In genomic region chr3:30628188-30628930, GRCh38 we compare ENCODE assay signal across 9 cellular contexts. TPM values are rescaled to one million over a fixed set of nuclear protein-coding genes. Genes with fewer than 3 reads are reported as not detected.
DNase-seq lines count a peak whose midpoint lies in the region; ATAC-seq and TF ChIP-seq lines count a peak whose summit lies in the region.
"Had no signal": no experiment of that assay in that cellular context is flagged by ENCODE, and none has a peak within 500 bp of the region (broad histone marks: within the 10 kb centered on the region; RNA-seq: fewer than 3 reads in every experiment).

No MANE protein-coding gene starts in this region.

- H3K27ac Mint-ChIP-seq in effector memory CD8-positive, alpha-beta T cell = peak overlapping the region; percentile 89 to 94

- WGBS in hepatocyte (ENCODE audit: low lambda C conversion rate, missing lambda C conversion rate) = 83% methylated on average over 4 of the region's 4 CpGs

- ATAC-seq in DND-41 (ENCODE audit: insufficient read depth, low read depth) (no peak), HG03280 (IDR thresholded peaks at IDR 0.05; ENCODE audit: unreplicated experiment) (no peak)
- no peak for ATAC-seq in effector memory CD8-positive, alpha-beta T cell (replicated peaks)

- H3K79me2 ChIP-seq in DND-41 (ENCODE audit: insufficient read depth, low read length) = peaks cover 92% of the 10 kb centered on the region
- peaks cover 74% of the 10 kb centered on the region for H3K79me2 ChIP-seq in hepatocyte
- H3K79me2 ChIP-seq in PC-9 (ENCODE audit: low read depth) = no peaks in the 10 kb centered on the region

- H3K9me2 ChIP-seq in hepatocyte (replicated peaks; ENCODE audit: insufficient read depth) (no peaks in the 10 kb centered on the region), PC-9 (ENCODE audit: insufficient read depth) (no peaks in the 10 kb centered on the region)

- H3K27me3 ChIP-seq in DND-41 (ENCODE audit: insufficient read depth, low read length, poor library complexity) (no peaks in the 10 kb centered on the region), neutrophil (no peaks in the 10 kb centered on the region), hepatocyte (no peaks in the 10 kb centered on the region), PC-9 (ENCODE audit: insufficient read depth, low read depth) (no peaks in the 10 kb centered on the region)

- H3K4me1 ChIP-seq in DND-41 (ENCODE audit: insufficient read depth, low read length) (peaks cover 44% of the 10 kb centered on the region), neutrophil (ENCODE audit: control insufficient read depth in 1 of 2, insufficient read depth in 1 of 2, low read depth in 1 of 2, low read length in 1 of 2) (peaks cover 82 to 85% of the 10 kb centered on the region in 2 experiments), hepatocyte (ENCODE audit: insufficient read depth) (peaks cover 15% of the 10 kb centered on the region), PC-9 (replicated peaks; ENCODE audit: insufficient read depth) (peaks cover 27% of the 10 kb centered on the region)

- no TSS peak for BruUV-seq in PC-9 (replicated peaks; lab: Mats Ljungman, UMichigan)

- peak overlapping the region; percentile 45 to 55 for H3K4me3 Mint-ChIP-seq in effector memory CD8-positive, alpha-beta T cell

- H2AFZ ChIP-seq in DND-41 (ENCODE audit: low read depth, low read length) (no peak overlapping the region), hepatocyte (no peak overlapping the region), PC-9 (no peak overlapping the region)

- intact Hi-C loops in PC-9 (cut with micrococcal nuclease; ENCODE audit: unreplicated experiment) = no loop called here

- H3K36me3 ChIP-seq in DND-41 (ENCODE audit: insufficient read depth, low read length) (peaks cover 26% of the 10 kb centered on the region), neutrophil (peaks cover 33% of the 10 kb centered on the region), hepatocyte (replicated peaks; ENCODE audit: insufficient read depth, low read depth) (no peaks in the 10 kb centered on the region), PC-9 (ENCODE audit: low read depth) (no peaks in the 10 kb centered on the region)

- POLR2A ChIA-PET in PC-9 (lab: Charles Lee; ENCODE audit: unreplicated experiment) = interaction anchor here (0.6 kb wide), 1 partner anchor 10 kb away, joined by 5 read pairs; no protein-coding TSS in a partner anchor

- H3K36me3 Mint-ChIP-seq in effector memory CD8-positive, alpha-beta T cell (ENCODE audit: insufficient read depth) = peaks cover 40% of the 10 kb centered on the region

- TF ChIP-seq CTCF in DND-41 (IDR thresholded peaks at IDR 0.05; ENCODE audit: borderline replicate concordance, extremely low read depth, low read length, poor library complexity, severe bottlenecking) (no peak), neutrophil (IDR thresholded peaks at IDR 0.05) (no peak), hepatocyte (IDR thresholded peaks at IDR 0.05; ENCODE audit: poor library complexity) (no peak), PC-9 (conservative IDR thresholded peaks at IDR 0.05) (no peak)

- peaks cover 14% of the 10 kb centered on the region; the same call in 1 of the 2 replicates for H3F3A ChIP-seq in PC-9 (ENCODE audit: insufficient read depth, low read depth)

- no peaks in the 10 kb centered on the region for H3K9me3 ChIP-seq in DND-41 (ENCODE audit: insufficient read depth, low read length, severe bottlenecking)
- H3K9me3 ChIP-seq in neutrophil = no peaks in the 10 kb centered on the region
- H3K9me3 ChIP-seq in hepatocyte (ENCODE audit: low read depth) = no peaks in the 10 kb centered on the region
- H3K9me3 ChIP-seq in PC-9 (ENCODE audit: insufficient read depth, low read depth) = no peaks in the 10 kb centered on the region

- no peak for DNase-seq in DND-41
- DNase-seq in NCI-H524 treated with DMSO at 0.1 percent for 48 hours (lab: John Stamatoyannopoulos, UW) = peak; percentile 68
- no peak for DNase-seq in effector memory CD8-positive, alpha-beta T cell
- DNase-seq in hepatocyte (ENCODE audit: low spot score) = no peak
- DNase-seq in iPS-NIHi11 (ENCODE audit: low spot score) = no peak
- DNase-seq in PC-9 = no peak
- DNase-seq: NCI-H1694 treated with DMSO at 0.1 percent for 48 hours had no signal

- H3K9me3 Mint-ChIP-seq in effector memory CD8-positive, alpha-beta T cell = no peaks in the 10 kb centered on the region

- H3K4me2 ChIP-seq in DND-41 (ENCODE audit: insufficient read depth, low read length) (no peak overlapping the region), hepatocyte (no peak overlapping the region), PC-9 (no peak overlapping the region)

- H3K4me1 Mint-ChIP-seq in effector memory CD8-positive, alpha-beta T cell (ENCODE audit: low read depth in 2 of 2) = peaks cover 62 to 78% of the 10 kb centered on the region in 2 donors

- peak overlapping the region; percentile 5; the same call in 1 of the 2 replicates for H3K9ac ChIP-seq in DND-41 (ENCODE audit: low read depth, low read length)

- H4K20me1 ChIP-seq in DND-41 (ENCODE audit: insufficient read depth, low read length) (peaks cover 4% of the 10 kb centered on the region; the same call in 1 of the 2 replicates), hepatocyte (ENCODE audit: insufficient read depth, poor library complexity, severe bottlenecking) (no peaks in the 10 kb centered on the region), PC-9 (ENCODE audit: insufficient read depth) (no peaks in the 10 kb centered on the region)

- CTCF ChIA-PET in PC-9 (lab: Charles Lee) = interaction anchor here (0.6 kb wide), 1 partner anchor 513 kb away, joined by 4 read pairs; no protein-coding TSS in a partner anchor

- H3K4me3 ChIP-seq in DND-41 (ENCODE audit: low read depth in 1 of 2, low read length in 2 of 2) = no peak overlapping the region
- peak overlapping the region in 1 of 2 experiments; percentile 53 for H3K4me3 ChIP-seq in neutrophil (ENCODE audit: low read depth in 1 of 2, low read length in 1 of 2)
- H3K4me3 ChIP-seq in hepatocyte = no peak overlapping the region
- no peak overlapping the region for H3K4me3 ChIP-seq in PC-9

- H3K27ac ChIP-seq in DND-41 (ENCODE audit: low read length) (peak overlapping the region; percentile 63), neutrophil (peak overlapping the region; percentile 94), hepatocyte (no peak overlapping the region), PC-9 (no peak overlapping the region)

- no peaks in the 10 kb centered on the region for H3K27me3 Mint-ChIP-seq in effector memory CD8-positive, alpha-beta T cell

RNA-seq across cellular contexts. Expression of gene TGFBR2, which starts 22.0 kb away (rescaled TPM):
- total RNA-seq in hepatocyte (50.5 and 52.8 TPM in 2 replicates), PC-9 (2021) (26.4 and 33.6 TPM in 2 replicates)
- 30.2 and 42.2 TPM in 2 replicates for polyA plus RNA-seq in hepatocyte

Comparison
In these comparisons a context has a peak if more than half of its experiments do, and no peak if none do; other contexts are left out.
1. H3K27ac ChIP-seq: peak in DND-41 (single experiment) and neutrophil (single experiment); none in hepatocyte (single experiment) and PC-9 (single experiment).